Comparison of ENCODE assay signal across 17 cellular contexts in genomic region chr5:52995095-52995494, GRCh38. TPM values are rescaled to one million over a fixed set of nuclear protein-coding genes. Genes with fewer than 3 reads are reported as not detected.
DNase-seq lines count a peak whose midpoint lies in the region; ATAC-seq, FAIRE-seq and TF ChIP-seq lines count a peak whose summit lies in the region.
"Had no signal": no experiment of that assay in that cellular context is flagged by ENCODE, and none has a peak within 500 bp of the region (broad histone marks: within the 10 kb centered on the region; RNA-seq: fewer than 3 reads in every experiment).

No MANE protein-coding gene starts in this region.

- H3F3A ChIP-seq in PC-3 (ENCODE audit: low read length, unreplicated experiment): no peaks in the 10 kb centered on the region

- H3K4me2 ChIP-seq in PC-3 (ENCODE audit: low read length): 0 out of 2 replicates have a peak overlapping the region, but pooled peaks have one; percentile 8
- H3K4me2 ChIP-seq in keratinocyte (ENCODE audit: control insufficient read depth, extremely low read depth, insufficient read depth, low read depth, low read length): peak overlapping the region; percentile 74

- intact Hi-C loops in PC-3 (cut with micrococcal nuclease) (no loop called here), lower lobe of right lung (cut with DNase I) (no loop called here)

- H3K79me2 ChIP-seq in PC-3 (ENCODE audit: low read length) (peaks cover 100% of the 10 kb centered on the region), keratinocyte (ENCODE audit: control insufficient read depth, insufficient read depth, low read length) (peaks cover 99% of the 10 kb centered on the region)

- BruUV-seq in PC-3 (replicated peaks; lab: Mats Ljungman, UMichigan): no TSS peak

- H3K9me2 ChIP-seq in PC-3 (replicated peaks; ENCODE audit: low read length): no peaks in the 10 kb centered on the region

- DNase-seq in NCI-H2107 treated with DMSO at 0.1 percent for 48 hours (lab: John Stamatoyannopoulos, UW; ENCODE audit: unreplicated experiment): peak; percentile 19
- DNase-seq in NCI-H2107 (lab: John Stamatoyannopoulos, UW): no peak
- no peak for DNase-seq in PC-3
- no peak for DNase-seq in keratinocyte (ENCODE audit: low read depth, low spot score)
- no peak for DNase-seq in NCI-H1436 (lab: John Stamatoyannopoulos, UW)
- no peak for DNase-seq in lower lobe of right lung
- DNase-seq: CD8-positive, alpha-beta T cell; NCI-H1048; NCI-H2171; NCI-H774; Peyer's patch; Right ventricle myocardium superior had no signal

- H3K27ac ChIP-seq in PC-3 (ENCODE audit: low read length) (no peak overlapping the region), keratinocyte (ENCODE audit: control insufficient read depth, insufficient read depth, low read length) (no peak overlapping the region), lower lobe of right lung (no peak overlapping the region)
- H3K27ac ChIP-seq: 22Rv1, Peyer's patch had no signal

- no peaks in the 10 kb centered on the region for H3K9me3 ChIP-seq in PC-3 (ENCODE audit: low read length)
- H3K9me3 ChIP-seq in keratinocyte (ENCODE audit: control insufficient read depth, low read depth, low read length): no peaks in the 10 kb centered on the region
- no peaks in the 10 kb centered on the region for H3K9me3 ChIP-seq in lower lobe of right lung
- H3K9me3 ChIP-seq: HAP-1, Peyer's patch had no signal

- H3K4me1 ChIP-seq in PC-3 (ENCODE audit: insufficient read depth, low read length): peaks cover 52% of the 10 kb centered on the region
- peaks cover 67% of the 10 kb centered on the region for H3K4me1 ChIP-seq in keratinocyte (ENCODE audit: control insufficient read depth, extremely low read depth, insufficient read depth, low read length)
- no peaks in the 10 kb centered on the region for H3K4me1 ChIP-seq in lower lobe of right lung

- POLR2A ChIA-PET in PC-3 (lab: Charles Lee; ENCODE audit: unreplicated experiment): interaction anchor here (0.7 kb wide), 1 partner anchor 52 kb away, joined by 3 read pairs; no protein-coding TSS in a partner anchor

- FAIRE-seq in keratinocyte (lab: Jason Lieb, UNC): no peak
- FAIRE-seq: D721Med had no signal

- H3K36me3 ChIP-seq in PC-3 (ENCODE audit: low read depth, low read length) (peaks cover 67% of the 10 kb centered on the region), keratinocyte (ENCODE audit: control insufficient read depth in 2 of 2, extremely low read depth in 1 of 2, insufficient read depth in 2 of 2, low read length in 2 of 2) (peaks cover 14 to 57% of the 10 kb centered on the region in 2 experiments), lower lobe of right lung (no peaks in the 10 kb centered on the region)
- H3K36me3 ChIP-seq: HAP-1, Peyer's patch had no signal

- H3K4me3 ChIP-seq in PC-3 (ENCODE audit: low read length) (no peak overlapping the region), keratinocyte (ENCODE audit: control insufficient read depth in 2 of 3, extremely low read depth in 1 of 3, insufficient read depth in 2 of 3, low read depth in 1 of 3, low read length in 3 of 3) (peak overlapping the region in 2 of 3 experiments; percentile 3 to 24), lower lobe of right lung (no peak overlapping the region)
- H3K4me3 ChIP-seq: HAP-1, Peyer's patch had no signal

- peaks cover 3% of the 10 kb centered on the region for H3K9me1 ChIP-seq in keratinocyte (ENCODE audit: control insufficient read depth, extremely low read depth, insufficient read depth, low read length)

- CTCF ChIA-PET in PC-3 (lab: Charles Lee): no interaction called here

- TF ChIP-seq CTCF in PC-3 (conservative IDR thresholded peaks at IDR 0.05; ENCODE audit: low read depth, low read length): no peak
- no peak for TF ChIP-seq CTCF in keratinocyte (optimal IDR thresholded peaks at IDR 0.05 in 1 of 3, IDR thresholded peaks at IDR 0.05 in 1 of 3, conservative IDR thresholded peaks at IDR 0.05 in 1 of 3; ENCODE audit: extremely low read depth in 1 of 3, insufficient read depth in 2 of 3, low read length in 3 of 3)
- TF ChIP-seq CTCF in lower lobe of right lung (IDR thresholded peaks at IDR 0.05): no peak

- ATAC-seq in GM18498 (IDR thresholded peaks at IDR 0.05; ENCODE audit: unreplicated experiment): peak; percentile 44
- ATAC-seq in PC-3: no peak
- no peak for ATAC-seq in HG03139 (IDR thresholded peaks at IDR 0.05; ENCODE audit: unreplicated experiment)
- ATAC-seq in lower lobe of right lung: no peak
- ATAC-seq: CD8-positive, alpha-beta T cell had no signal

- dilution Hi-C loops in keratinocyte (cut with MboI; ENCODE audit: extremely low pct_ligation_motif_present, low sequenced_read_pairs): no loop called here

- H3K9ac ChIP-seq in PC-3 (ENCODE audit: low read length): no peak overlapping the region
- no peak overlapping the region for H3K9ac ChIP-seq in keratinocyte (ENCODE audit: control insufficient read depth, extremely low read depth, insufficient read depth, low read length)

- H4K20me1 ChIP-seq in PC-3 (ENCODE audit: low read length): peaks cover 78% of the 10 kb centered on the region
- peaks cover 10% of the 10 kb centered on the region for H4K20me1 ChIP-seq in keratinocyte (ENCODE audit: control insufficient read depth, extremely low read depth, insufficient read depth, low read length)

- H3K27me3 ChIP-seq in PC-3 (ENCODE audit: low read length) (no peaks in the 10 kb centered on the region), keratinocyte (ENCODE audit: control insufficient read depth, extremely low read depth, insufficient read depth, low read length) (no peaks in the 10 kb centered on the region), lower lobe of right lung (ENCODE audit: low read depth) (no peaks in the 10 kb centered on the region)
- H3K27me3 ChIP-seq: Peyer's patch had no signal

- no peak overlapping the region for H2AFZ ChIP-seq in PC-3 (ENCODE audit: low read length)
- no peak overlapping the region for H2AFZ ChIP-seq in keratinocyte (ENCODE audit: control insufficient read depth, low read length)

RNA-seq across cellular contexts. Expression of gene ITGA2, which starts 5.9 kb away (rescaled TPM):
- total RNA-seq in PC-3 (2014; rRNA removed) (32.4 and 36.7 TPM in 2 replicates), lower lobe of right lung (7.4 TPM)
- 75.4 to 112 TPM (median 107 TPM) in 3 replicates for polyA plus RNA-seq in keratinocyte
- 8.1 TPM for polyA plus RNA-seq in keratinocyte (2011; ENCODE audit: low read depth)
- 14.3 and 31.7 TPM in 2 replicates for polyA plus RNA-seq in keratinocyte (2011; cell fraction: cytosol; rRNA removed)
- 139 and 168 TPM in 2 replicates for polyA plus RNA-seq in keratinocyte (2011; cell fraction: nucleus; rRNA removed)
- polyA plus RNA-seq in keratinocyte (2012; ENCODE audit: low replicate concordance): 21.1 and 96.1 TPM in 2 replicates
- polyA minus RNA-seq in keratinocyte: 143 to 270 TPM (median 175 TPM) in 3 replicates
- 71.6 TPM for polyA minus RNA-seq in keratinocyte (2011; cell fraction: cytosol; rRNA and poly(A)+ RNA removed)
- polyA minus RNA-seq in keratinocyte (2011; cell fraction: nucleus; rRNA and poly(A)+ RNA removed): 267 and 529 TPM in 2 replicates
- total RNA-seq: CD8-positive, alpha-beta T cell had no signal

Comparison
In these comparisons a context has a peak if more than half of its experiments do, and no peak if none do; other contexts are left out.
1. H3K4me3 ChIP-seq: peak in keratinocyte (2 of 3); none in PC-3 (single experiment) and lower lobe of right lung (single experiment).